8 cellular contexts compared by ENCODE assay signal in the genomic region with DNA sequence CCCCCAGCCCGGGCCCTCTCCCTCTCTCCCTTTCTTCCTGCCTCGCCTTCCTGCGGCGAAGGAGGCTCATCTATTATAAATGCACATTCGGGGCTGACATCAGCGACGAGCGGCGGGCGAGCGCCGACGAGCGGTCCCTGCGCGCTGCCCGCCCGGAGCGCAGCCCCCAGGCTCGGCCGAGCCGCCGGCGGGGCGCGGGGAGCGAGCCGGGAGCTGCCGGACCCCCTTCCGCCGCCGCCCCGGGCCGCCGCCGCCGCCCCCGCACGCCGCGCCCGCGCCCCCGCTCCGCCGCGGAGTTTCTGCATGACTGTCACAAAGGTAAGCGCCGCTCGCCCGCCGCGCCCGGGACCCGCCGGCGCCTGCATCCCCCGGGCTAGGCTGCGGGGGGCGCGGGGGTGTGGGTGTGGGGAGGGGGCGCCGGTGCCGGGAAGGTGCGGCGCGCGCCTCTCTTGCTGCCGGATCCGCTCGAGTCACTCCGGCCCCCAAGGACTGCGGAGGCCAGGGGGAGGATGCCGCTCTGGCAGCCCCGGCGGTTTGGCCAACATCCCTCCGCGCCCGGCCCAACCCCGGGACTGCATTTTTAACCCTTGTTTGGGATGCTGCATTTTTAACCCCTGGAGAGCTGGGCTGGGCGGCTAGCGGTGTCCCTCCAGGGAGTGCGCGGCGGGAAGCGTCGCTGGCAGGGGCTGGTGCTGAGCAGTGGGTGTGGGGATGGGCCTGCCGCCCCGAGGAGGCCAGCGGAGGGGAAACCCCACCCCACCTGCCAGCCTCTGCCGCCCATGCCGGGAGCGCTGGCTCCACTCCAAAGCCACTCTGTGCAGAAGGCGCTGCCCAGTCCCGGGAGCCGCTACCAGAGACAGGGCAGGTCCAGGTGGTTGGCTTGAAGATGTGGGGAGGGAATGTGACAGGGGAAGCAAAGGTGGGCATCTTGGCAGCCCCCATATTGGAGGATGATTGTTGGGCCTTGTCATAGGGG. TPM values are rescaled to one million over a fixed set of nuclear protein-coding genes. Genes with fewer than 3 reads are reported as not detected.
DNase-seq lines count a peak whose midpoint lies in the region; TF ChIP-seq lines count a peak whose summit lies in the region.

A gene with protein sequence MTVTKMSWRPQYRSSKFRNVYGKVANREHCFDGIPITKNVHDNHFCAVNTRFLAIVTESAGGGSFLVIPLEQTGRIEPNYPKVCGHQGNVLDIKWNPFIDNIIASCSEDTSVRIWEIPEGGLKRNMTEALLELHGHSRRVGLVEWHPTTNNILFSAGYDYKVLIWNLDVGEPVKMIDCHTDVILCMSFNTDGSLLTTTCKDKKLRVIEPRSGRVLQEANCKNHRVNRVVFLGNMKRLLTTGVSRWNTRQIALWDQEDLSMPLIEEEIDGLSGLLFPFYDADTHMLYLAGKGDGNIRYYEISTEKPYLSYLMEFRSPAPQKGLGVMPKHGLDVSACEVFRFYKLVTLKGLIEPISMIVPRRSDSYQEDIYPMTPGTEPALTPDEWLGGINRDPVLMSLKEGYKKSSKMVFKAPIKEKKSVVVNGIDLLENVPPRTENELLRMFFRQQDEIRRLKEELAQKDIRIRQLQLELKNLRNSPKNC (plus strand): TSS at position 34 of the 976 bp plus-strand sequence. CDS start 270 bp downstream, at position 304.

- H3K9me3 ChIP-seq in mucosa of rectum (ENCODE audit: control insufficient read depth in 2 of 2, low read length in 2 of 2) (peaks cover 0 to 2% of the 10 kb centered on the region in 2 donors), tibial nerve (no peaks in the 10 kb centered on the region)

- 3% methylated on average over 29 to 38 of the region's 96 CpGs for WGBS in tibial nerve, 2 donors

- peak; percentile 52 for DNase-seq in AG08395 (ENCODE audit: low spot score)
- DNase-seq in HCEC 1CT: peak; percentile 23
- peak; percentile 58 for DNase-seq in SW480 (ENCODE audit: low spot score)
- peak; percentile 67 for DNase-seq in endothelial cell (ENCODE audit: low spot score)
- peak in 1 of 2 donors; percentile 16 for DNase-seq in tibial nerve (ENCODE audit: low spot score in 2 of 2)
- DNase-seq in OCI-M1 (lab: John Stamatoyannopoulos, UW): no peak
- no peak for DNase-seq in UCSD-AML1 (lab: John Stamatoyannopoulos, UW; ENCODE audit: unreplicated experiment)

- no peak for TF ChIP-seq CTCF in endothelial cell (IDR thresholded peaks at IDR 0.05; ENCODE audit: unreplicated experiment)
- no peak for TF ChIP-seq CTCF in tibial nerve (IDR thresholded peaks at IDR 0.05)

- H3K27ac ChIP-seq in mucosa of rectum (ENCODE audit: low read depth in 2 of 2, low read length in 2 of 2) (peak within 1 kb of the TSS; percentile 16 to 21), tibial nerve (peak within 1 kb of the TSS; percentile 79 to 92 (median 88))

- TF ChIP-seq EP300 in tibial nerve (IDR thresholded peaks at IDR 0.05): no peak

- H3K9ac ChIP-seq in mucosa of rectum (ENCODE audit: low read depth in 1 of 2, low read length in 2 of 2): peak within 1 kb of the TSS in 1 of 2 donors; percentile 53

- peak within 1 kb of the TSS; percentile 59 to 73 for H3K4me3 ChIP-seq in mucosa of rectum (ENCODE audit: low read length in 2 of 2)
- peak within 1 kb of the TSS; percentile 51 to 83 (median 64) for H3K4me3 ChIP-seq in tibial nerve

- H3K4me1 ChIP-seq in mucosa of rectum (ENCODE audit: control insufficient read depth in 2 of 2, insufficient read depth in 2 of 2, low read length in 2 of 2) (peaks cover 7 to 9% of the 10 kb centered on the region in 2 donors), tibial nerve (peaks cover 0 to 55% (median 6%) of the 10 kb centered on the region in 4 donors)

- H3K4me1 Mint-ChIP-seq in endothelial cell (ENCODE audit: unreplicated experiment): peaks cover 50% of the 10 kb centered on the region

- peak within 1 kb of the TSS; percentile 91 for H3K27ac Mint-ChIP-seq in endothelial cell (ENCODE audit: unreplicated experiment)

- no peak for TF ChIP-seq POLR2A in tibial nerve (IDR thresholded peaks at IDR 0.05)

- H3K9me3 Mint-ChIP-seq in endothelial cell (ENCODE audit: unreplicated experiment): no peaks in the 10 kb centered on the region

- H3K36me3 Mint-ChIP-seq in endothelial cell (ENCODE audit: low read depth, unreplicated experiment): peaks cover 3% of the 10 kb centered on the region

- H3K27me3 ChIP-seq in mucosa of rectum (ENCODE audit: control insufficient read depth in 2 of 2, insufficient read depth in 2 of 2, low read length in 2 of 2) (peaks cover 24 to 36% of the 10 kb centered on the region in 2 donors), tibial nerve (peaks cover 0 to 15% of the 10 kb centered on the region in 2 donors)

- H3K27me3 Mint-ChIP-seq in endothelial cell (ENCODE audit: unreplicated experiment): peaks cover 19% of the 10 kb centered on the region

- H3K36me3 ChIP-seq in mucosa of rectum (ENCODE audit: control insufficient read depth in 2 of 2, insufficient read depth in 2 of 2, low read length in 2 of 2): no peaks in the 10 kb centered on the region
- H3K36me3 ChIP-seq in tibial nerve: no peaks in the 10 kb centered on the region

- peak within 1 kb of the TSS; percentile 97 for H3K4me3 Mint-ChIP-seq in endothelial cell (ENCODE audit: unreplicated experiment)

RNA-seq across cellular contexts. Expression of the gene that starts here (rescaled TPM):
- total RNA-seq in endothelial cell (ENCODE audit: unreplicated experiment): 71.7 TPM
- total RNA-seq in tibial nerve: 10 to 100 TPM in 1 of 4 donors, 1 to 10 TPM in 3; 6.3 to 12.6 (median 9.6) TPM

Comparison
In these comparisons a context has a peak if more than half of its experiments do, and no peak if none do; other contexts are left out.
1. DNase-seq: peak in AG08395 (single experiment), HCEC 1CT (single experiment), SW480 (single experiment) and endothelial cell (single experiment); none in OCI-M1 (single experiment) and UCSD-AML1 (single experiment).